Comparison of ENCODE assay signal across 25 cellular contexts in genomic region chr10:132203256-132204077, GRCh38. TPM values are rescaled to one million over a fixed set of nuclear protein-coding genes. Genes with fewer than 3 reads are reported as not detected.
"Had no signal": no experiment of that assay in that cellular context is flagged by ENCODE, and none has a peak within 500 bp of the region (broad histone marks: within the 10 kb centered on the region; RNA-seq: fewer than 3 reads in every experiment).

No MANE protein-coding gene starts in this region.

- H3K27ac ChIP-seq: ascending aorta, body of pancreas, Peyer's patch, RWPE1 had no signal

- H3K27ac Mint-ChIP-seq: activated CD4-positive, alpha-beta T cell treated with anti-CD3 and anti-CD28 coated beads, Interleukin-2, amount 10 ng/mL, durations not matched to agents 24 days and 14 days; activated CD8-positive, alpha-beta memory T cell treated with anti-CD3 and anti-CD28 coated beads, Interleukin-2, amount 10 ng/mL, durations not matched to agents 7 days and 5 days; activated naive CD4-positive, alpha-beta T cell treated with anti-CD3 and anti-CD28 coated beads, Interleukin-2, amount 50 U/mL, for 24 hours; activated T-cell treated with anti-CD3 and anti-CD28 coated beads, Interleukin-2, amount 50 U/mL, for 24 hours; activated T-helper 1 cell treated with anti-CD3 and anti-CD28 coated beads, Interleukin-12 subunit alpha, Interleukin-12 subunit beta, Interleukin-2, Interleukin-4 antibody, amounts not matched to agents 30 ng/mL and 10 ng/mL and 1 ng/mL, durations not matched to agents 14 hours and 24 hours and 36 hours; T-helper 1 cell treated with Interleukin-12 subunit alpha and Interleukin-12 subunit beta and Interleukin-4 antibody, amounts not matched to agents 30 μg/mL and 1 μg/mL, for 36 hours had no signal

- H3K36me3 ChIP-seq: ascending aorta, Peyer's patch had no signal

- H3K4me1 Mint-ChIP-seq: activated CD4-positive, alpha-beta T cell treated with anti-CD3 and anti-CD28 coated beads, Interleukin-2, amount 10 ng/mL, durations not matched to agents 24 days and 14 days; activated naive CD4-positive, alpha-beta T cell treated with anti-CD3 and anti-CD28 coated beads, Interleukin-2, amount 50 U/mL, for 24 hours had no signal

- H3K4me1 ChIP-seq: ascending aorta, body of pancreas, Peyer's patch had no signal

- H3K27me3 ChIP-seq: ascending aorta, body of pancreas, Peyer's patch had no signal

- DNase-seq: activated CD4-positive, alpha-beta T cell treated with anti-CD3 and anti-CD28 coated beads for 1 hour; activated CD4-positive, alpha-beta T cell treated with anti-CD3 and anti-CD28 coated beads, Interleukin-2, amount 10 ng/mL, durations not matched to agents 24 days and 14 days; activated CD4-positive, alpha-beta T cell treated with anti-CD3 and anti-CD28 coated beads, Interleukin-2, amount 50 U/mL, for 48 hours; activated CD8-positive, alpha-beta memory T cell treated with anti-CD3 and anti-CD28 coated beads, Interleukin-2, amount 10 ng/mL, durations not matched to agents 7 days and 5 days; activated effector memory CD4-positive, alpha-beta T cell treated with Interleukin-2 at 50 U/mL for 16 hours; activated naive CD4-positive, alpha-beta T cell; activated T-cell treated with anti-CD3 and anti-CD28 coated beads, Interleukin-2, amount 50 U/mL, for 24 hours; amniotic stem cell; body of pancreas; Karpas-422; MM.1S; NCI-H1105 treated with DMSO at 0.1 percent for 48 hours; NCI-H1436 treated with DMSO at 0.1 percent for 48 hours; NCI-H187; NCI-H2081; NCI-H510A treated with DMSO at 0.1 percent for 48 hours; NCI-H69; Peyer's patch; SHP77 treated with DMSO at 0.1 percent for 48 hours had no signal

- ATAC-seq: activated CD8-positive, alpha-beta memory T cell treated with anti-CD3 and anti-CD28 coated beads, Interleukin-2, amount 10 ng/mL, durations not matched to agents 7 days and 5 days; body of pancreas had no signal

- H3K27me3 Mint-ChIP-seq: activated CD4-positive, alpha-beta T cell treated with anti-CD3 and anti-CD28 coated beads, Interleukin-2, amount 10 ng/mL, durations not matched to agents 24 days and 14 days; activated CD8-positive, alpha-beta memory T cell treated with anti-CD3 and anti-CD28 coated beads, Interleukin-2, amount 10 ng/mL, durations not matched to agents 7 days and 5 days; activated naive CD4-positive, alpha-beta T cell treated with anti-CD3 and anti-CD28 coated beads, Interleukin-2, amount 50 U/mL, for 24 hours; activated T-cell treated with anti-CD3 and anti-CD28 coated beads, Interleukin-2, amount 50 U/mL, for 24 hours had no signal

- H3K4me3 ChIP-seq: ascending aorta, body of pancreas, Peyer's patch had no signal

- H3K4me3 Mint-ChIP-seq: activated CD4-positive, alpha-beta T cell treated with anti-CD3 and anti-CD28 coated beads, Interleukin-2, amount 10 ng/mL, durations not matched to agents 24 days and 14 days; activated CD8-positive, alpha-beta memory T cell treated with anti-CD3 and anti-CD28 coated beads, Interleukin-2, amount 10 ng/mL, durations not matched to agents 7 days and 5 days; activated naive CD4-positive, alpha-beta T cell treated with anti-CD3 and anti-CD28 coated beads, Interleukin-2, amount 50 U/mL, for 24 hours; activated T-cell treated with anti-CD3 and anti-CD28 coated beads, Interleukin-2, amount 50 U/mL, for 24 hours; activated T-helper 1 cell treated with anti-CD3 and anti-CD28 coated beads, Interleukin-12 subunit alpha, Interleukin-12 subunit beta, Interleukin-2, Interleukin-4 antibody, amounts not matched to agents 30 ng/mL and 10 ng/mL and 1 ng/mL, durations not matched to agents 14 hours and 24 hours and 36 hours; T-helper 1 cell treated with Interleukin-12 subunit alpha and Interleukin-12 subunit beta and Interleukin-4 antibody, amounts not matched to agents 30 μg/mL and 1 μg/mL, for 36 hours had no signal

- H3K9me3 ChIP-seq: ascending aorta, body of pancreas, Peyer's patch had no signal

- H3K9me3 Mint-ChIP-seq: activated CD4-positive, alpha-beta T cell treated with anti-CD3 and anti-CD28 coated beads, Interleukin-2, amount 10 ng/mL, durations not matched to agents 24 days and 14 days; activated naive CD4-positive, alpha-beta T cell treated with anti-CD3 and anti-CD28 coated beads, Interleukin-2, amount 50 U/mL, for 24 hours; activated T-cell treated with anti-CD3 and anti-CD28 coated beads, Interleukin-2, amount 50 U/mL, for 24 hours; activated T-helper 1 cell treated with anti-CD3 and anti-CD28 coated beads, Interleukin-12 subunit alpha, Interleukin-12 subunit beta, Interleukin-2, Interleukin-4 antibody, amounts not matched to agents 30 ng/mL and 10 ng/mL and 1 ng/mL, durations not matched to agents 14 hours and 24 hours and 36 hours; T-helper 1 cell treated with Interleukin-12 subunit alpha and Interleukin-12 subunit beta and Interleukin-4 antibody, amounts not matched to agents 30 μg/mL and 1 μg/mL, for 36 hours had no signal

- FAIRE-seq: bronchial epithelial cell had no signal

RNA-seq across cellular contexts. Expression of gene DPYSL4, which starts 16.7 kb away (rescaled TPM):
- total RNA-seq: ascending aorta had no signal
